In genomic region chr9:87405677-87406544, GRCh38 we compare ENCODE assay signal across 15 cellular contexts.
DNase-seq lines count a peak whose midpoint lies in the region; ATAC-seq and TF ChIP-seq lines count a peak whose summit lies in the region.
"Had no signal": no experiment of that assay in that cellular context is flagged by ENCODE, and none has a peak within 500 bp of the region (broad histone marks: within the 10 kb centered on the region; RNA-seq: fewer than 3 reads in every experiment).

No MANE protein-coding gene starts in this region.

- peaks cover 35% of the 10 kb centered on the region for H3K4me1 Mint-ChIP-seq in MCF 10A (ENCODE audit: insufficient read depth, unreplicated experiment)
- H3K4me1 Mint-ChIP-seq in WTC11, result peaks cover 85% of the 10 kb centered on the region

- H3K4me3 ChIP-seq in mammary epithelial cell (replicated peaks in 1 of 3; ENCODE audit: insufficient read depth in 1 of 3, low read depth in 2 of 3, low read length in 3 of 3), result no peak overlapping the region
- H3K4me3 ChIP-seq in smooth muscle cell, result no peak overlapping the region

- H3F3A ChIP-seq in smooth muscle cell (ENCODE audit: low read depth), result no peaks in the 10 kb centered on the region

- in situ Hi-C loops in mammary epithelial cell (cut with MboI; ENCODE audit: low sequenced_read_pairs in 2 of 2), result no loop called here

- TF ChIP-seq CTCF in MCF 10A (IDR thresholded peaks at IDR 0.05; ENCODE audit: unreplicated experiment), result no peak
- no peak for TF ChIP-seq CTCF in mammary epithelial cell (conservative IDR thresholded peaks at IDR 0.05 in 1 of 2, IDR thresholded peaks at IDR 0.05 in 1 of 2; ENCODE audit: extremely low read depth in 1 of 2, insufficient read depth in 1 of 2, low read depth in 1 of 2, low read length in 2 of 2)
- no peak for TF ChIP-seq CTCF in WTC11 (IDR thresholded peaks at IDR 0.05)
- TF ChIP-seq CTCF in smooth muscle cell (IDR thresholded peaks at IDR 0.05; ENCODE audit: borderline replicate concordance, insufficient read depth, poor library complexity, severe bottlenecking), result no peak

- H3K27ac Mint-ChIP-seq in MCF 10A (ENCODE audit: low read depth, unreplicated experiment) (peak overlapping the region; percentile 81), WTC11 (peak overlapping the region; percentile 86)
- H3K27ac Mint-ChIP-seq: activated CD8-positive, alpha-beta T cell treated with anti-CD3 and anti-CD28 coated beads, Interleukin-2, amount 10 ng/mL, durations not matched to agents 7 days and 5 days had no signal

- H4K20me1 ChIP-seq in mammary epithelial cell (ENCODE audit: insufficient read depth, low read length) (no peaks in the 10 kb centered on the region), smooth muscle cell (ENCODE audit: low read depth) (no peaks in the 10 kb centered on the region)

- no peaks in the 10 kb centered on the region for H3K9me3 ChIP-seq in mammary epithelial cell (replicated peaks; ENCODE audit: insufficient read depth, low read length)
- H3K9me3 ChIP-seq in smooth muscle cell (replicated peaks; ENCODE audit: low read depth), result no peaks in the 10 kb centered on the region
- H3K9me3 ChIP-seq: BE2C had no signal

- WGBS in mammary epithelial cell (ENCODE audit: low coverage, missing lambda C conversion rate), result 77% methylated on average over 3 of the region's 3 CpGs
- WGBS in smooth muscle cell (ENCODE audit: low lambda C conversion rate), result 40% methylated on average over 3 of the region's 3 CpGs

- no peak overlapping the region for H2AFZ ChIP-seq in mammary epithelial cell (ENCODE audit: low read depth, low read length)
- H2AFZ ChIP-seq in smooth muscle cell (ENCODE audit: low read depth), result no peak overlapping the region

- no peak overlapping the region for H3K4me3 Mint-ChIP-seq in MCF 10A (ENCODE audit: unreplicated experiment)
- peak overlapping the region; percentile 41 for H3K4me3 Mint-ChIP-seq in WTC11
- H3K4me3 Mint-ChIP-seq: activated CD8-positive, alpha-beta T cell treated with anti-CD3 and anti-CD28 coated beads, Interleukin-2, amount 10 ng/mL, durations not matched to agents 7 days and 5 days had no signal

- CTCF ChIA-PET in MCF 10A (lab: Yijun Ruan, JAX), result interaction anchor here (1.7 kb wide), 1 partner anchor 30 kb away, joined by 6 read pairs; no protein-coding TSS in a partner anchor
- CTCF ChIA-PET in mammary epithelial cell (lab: Charles Lee; ENCODE audit: low non-redundant PET), result no interaction called here
- CTCF ChIA-PET in WTC11 (lab: Charles Lee), result interaction anchor here (1.0 kb wide), 1 partner anchor 32 kb away, joined by 3 read pairs; no protein-coding TSS in a partner anchor

- DNase-seq in MCF 10A (ENCODE audit: unreplicated experiment) (peak; percentile 81), mammary epithelial cell (no peak), WTC11 (ENCODE audit: low spot score) (no peak), iris pigment epithelial cell (ENCODE audit: low read depth) (peak; percentile 25), stromal cell of bone marrow (ENCODE audit: low read depth) (peak; percentile 31), COLO829 (ENCODE audit: low spot score) (no peak), hepatic stellate cell (ENCODE audit: low spot score) (no peak), smooth muscle cell (lab: John Stamatoyannopoulos, UW; ENCODE audit: unreplicated experiment) (no peak)
- DNase-seq: activated CD8-positive, alpha-beta T cell treated with anti-CD3 and anti-CD28 coated beads, Interleukin-2, amount 10 ng/mL, durations not matched to agents 7 days and 5 days; activated naive CD4-positive, alpha-beta T cell treated with anti-CD3 and anti-CD28 coated beads, Interleukin-2, amount 50 U/mL, for 16 hours; BE2C; hypothalamus; Kasumi-1; stimulated activated naive CD4-positive, alpha-beta T cell treated with Interleukin-2 at 50 U/mL for 16 hours had no signal

- H3K27me3 Mint-ChIP-seq in MCF 10A (ENCODE audit: insufficient read depth, unreplicated experiment) (no peaks in the 10 kb centered on the region), WTC11 (ENCODE audit: low read depth) (no peaks in the 10 kb centered on the region; the same call in 1 of the 2 replicates)

- H3K4me2 ChIP-seq in mammary epithelial cell (ENCODE audit: insufficient read depth, low read depth, low read length), result no peak overlapping the region
- H3K4me2 ChIP-seq in smooth muscle cell, result no peak overlapping the region

- H3K36me3 ChIP-seq in mammary epithelial cell (ENCODE audit: insufficient read depth, low read length) (no peaks in the 10 kb centered on the region), smooth muscle cell (ENCODE audit: low read depth) (no peaks in the 10 kb centered on the region)
- H3K36me3 ChIP-seq: BE2C had no signal

- H3K27ac ChIP-seq in mammary epithelial cell (ENCODE audit: insufficient read depth, low read depth, low read length) (no peak overlapping the region), smooth muscle cell (ENCODE audit: low read depth) (no peak overlapping the region)

- H3K27me3 ChIP-seq in mammary epithelial cell (ENCODE audit: insufficient read depth, low read length) (no peaks in the 10 kb centered on the region), smooth muscle cell (ENCODE audit: low read depth) (peaks cover 33% of the 10 kb centered on the region)
- H3K27me3 ChIP-seq: BE2C had no signal

- no peaks in the 10 kb centered on the region for H3K79me2 ChIP-seq in mammary epithelial cell (ENCODE audit: insufficient read depth, low read length)
- H3K79me2 ChIP-seq in smooth muscle cell (ENCODE audit: low read depth), result no peaks in the 10 kb centered on the region

- POLR2A ChIA-PET in MCF 10A (lab: Yijun Ruan, JAX) (interaction anchor here (0.8 to 2.1 kb wide), 10 partner anchors 10 to 68 kb away, joined by 3 to 24 read pairs (median 6); no protein-coding TSS in a partner anchor), WTC11 (lab: Charles Lee) (interaction anchor here (0.5 to 1.3 kb wide), 2 partner anchors 13 to 56 kb away, joined by 4 read pairs; no protein-coding TSS in a partner anchor)

- dilution Hi-C loops in mammary epithelial cell (cut with HindIII; ENCODE audit: low sequenced_read_pairs), result no loop called here

- peak; percentile 9 for ATAC-seq in WTC11
- ATAC-seq: activated CD8-positive, alpha-beta T cell treated with anti-CD3 and anti-CD28 coated beads, Interleukin-2, amount 10 ng/mL, durations not matched to agents 7 days and 5 days; HCT116 had no signal

- H3K9me3 Mint-ChIP-seq in MCF 10A (ENCODE audit: unreplicated experiment) (no peaks in the 10 kb centered on the region), WTC11 (no peaks in the 10 kb centered on the region)

- intact Hi-C loops in MCF 10A (cut with micrococcal nuclease) (no loop called here), mammary epithelial cell (cut with micrococcal nuclease) (loop anchor here (2.0 kb wide), 1 partner anchor 15 kb away; no protein-coding TSS in a partner anchor)

- BruUV-seq in MCF 10A (replicated peaks; lab: Mats Ljungman, UMichigan), result no TSS peak
- no TSS peak for BruUV-seq in mammary epithelial cell (replicated peaks; lab: Mats Ljungman, UMichigan)

- H3K9ac ChIP-seq in mammary epithelial cell (ENCODE audit: insufficient read depth, low read length) (no peak overlapping the region), smooth muscle cell (ENCODE audit: low read depth) (no peak overlapping the region)

- H3K4me1 ChIP-seq in mammary epithelial cell (ENCODE audit: insufficient read depth, low read length), result peaks cover 12% of the 10 kb centered on the region
- H3K4me1 ChIP-seq in smooth muscle cell (ENCODE audit: low read depth), result peaks cover 18% of the 10 kb centered on the region
- H3K4me1 ChIP-seq: BE2C had no signal

- no peaks in the 10 kb centered on the region for H3K36me3 Mint-ChIP-seq in MCF 10A (ENCODE audit: insufficient read depth, unreplicated experiment)
- peaks cover under 1% of the 10 kb centered on the region for H3K36me3 Mint-ChIP-seq in WTC11

TF ChIP-seq in WTC11, 78 proteins besides CTCF, POLR2A, EP300 and RAD21:
- peak; percentile 43 for TF ChIP-seq ZNF423 (CRISPR knock-in tag; IDR thresholded peaks at IDR 0.05)
- TF ChIP-seq E2F4 (CRISPR knock-in tag; IDR thresholded peaks at IDR 0.05; ENCODE audit: borderline replicate concordance, low read depth), result no peak

Comparison
In these comparisons a context has a peak if more than half of its experiments do, and no peak if none do; other contexts are left out.
1. DNase-seq: peak in MCF 10A (single experiment), iris pigment epithelial cell (single experiment) and stromal cell of bone marrow (single experiment); none in mammary epithelial cell (single experiment), WTC11 (single experiment), COLO829 (single experiment), hepatic stellate cell (single experiment) and smooth muscle cell (single experiment).